Comparison of ENCODE assay signal across 9 cellular contexts in genomic region chr9:91734371-91734981, GRCh38.
DNase-seq lines count a peak whose midpoint lies in the region; ATAC-seq and TF ChIP-seq lines count a peak whose summit lies in the region.
"Had no signal": no experiment of that assay in that cellular context is flagged by ENCODE, and none has a peak within 500 bp of the region (broad histone marks: within the 10 kb centered on the region; RNA-seq: fewer than 3 reads in every experiment).

No MANE protein-coding gene starts in this region.

- H3K27me3 Mint-ChIP-seq in activated CD4-positive, alpha-beta memory T cell treated with anti-CD3 and anti-CD28 coated beads, Interleukin-2, amount 10 ng/mL, durations not matched to agents 7 days and 5 days, result peaks cover 19% of the 10 kb centered on the region
- H3K27me3 Mint-ChIP-seq: activated naive CD8-positive, alpha-beta T cell had no signal

- no peaks in the 10 kb centered on the region for H3K36me3 Mint-ChIP-seq in activated CD4-positive, alpha-beta memory T cell treated with anti-CD3 and anti-CD28 coated beads, Interleukin-2, amount 10 ng/mL, durations not matched to agents 7 days and 5 days (ENCODE audit: low read depth)
- H3K36me3 Mint-ChIP-seq: activated naive CD8-positive, alpha-beta T cell had no signal

- no peak overlapping the region for H3K23ac ChIP-seq in mesenchymal stem cell (ENCODE audit: low read length in 2 of 2)

- H3K27ac ChIP-seq in mesenchymal stem cell (ENCODE audit: low read length, poor library complexity, severe bottlenecking), result no peak overlapping the region

- H2AK5ac ChIP-seq in mesenchymal stem cell (ENCODE audit: low read length, severe bottlenecking), result no peak overlapping the region

- H2AFZ ChIP-seq in mesenchymal stem cell (ENCODE audit: low read depth, low read length), result no peak overlapping the region

- peak; percentile 97 for TF ChIP-seq CTCF in GM10266 (IDR thresholded peaks at IDR 0.05; ENCODE audit: control insufficient read depth, insufficient read depth, low read depth, missing control alignments)

- no peak overlapping the region for H3K14ac ChIP-seq in mesenchymal stem cell (ENCODE audit: low read length in 2 of 2)

- no peak overlapping the region for H3K4me2 ChIP-seq in mesenchymal stem cell (ENCODE audit: low read length, poor library complexity, severe bottlenecking)

- peaks cover 11% of the 10 kb centered on the region for H3K4me1 Mint-ChIP-seq in activated CD4-positive, alpha-beta memory T cell treated with anti-CD3 and anti-CD28 coated beads, Interleukin-2, amount 10 ng/mL, durations not matched to agents 7 days and 5 days

- WGBS in mesenchymal stem cell, result 44% methylated on average over 13 of the region's 14 CpGs

- no peak overlapping the region for H2BK15ac ChIP-seq in mesenchymal stem cell (ENCODE audit: low read depth, poor library complexity, severe bottlenecking)

- no peak overlapping the region for H3K4me3 ChIP-seq in mesenchymal stem cell (ENCODE audit: insufficient read depth in 1 of 2, low read depth in 1 of 2, low read length in 2 of 2)

- no peak overlapping the region for H4K91ac ChIP-seq in mesenchymal stem cell (ENCODE audit: low read length)

- H3K27ac Mint-ChIP-seq in activated CD4-positive, alpha-beta memory T cell treated with anti-CD3 and anti-CD28 coated beads, Interleukin-2, amount 10 ng/mL, durations not matched to agents 7 days and 5 days, result no peak overlapping the region
- H3K27ac Mint-ChIP-seq: activated naive CD8-positive, alpha-beta T cell had no signal

- H3K4me3 Mint-ChIP-seq in activated CD4-positive, alpha-beta memory T cell treated with anti-CD3 and anti-CD28 coated beads, Interleukin-2, amount 10 ng/mL, durations not matched to agents 7 days and 5 days, result no peak overlapping the region
- H3K4me3 Mint-ChIP-seq: activated naive CD8-positive, alpha-beta T cell had no signal

- POLR2A ChIA-PET in activated CD4-positive, alpha-beta memory T cell treated with anti-CD3 and anti-CD28 coated beads, Interleukin-2, amount 10 ng/mL, durations not matched to agents 7 days and 5 days (lab: Charles Lee), result no interaction called here

- peaks cover 6% of the 10 kb centered on the region for H3K4me1 ChIP-seq in mesenchymal stem cell (ENCODE audit: control insufficient read depth, insufficient read depth, low read depth, low read length)

- no peak overlapping the region for H3K4ac ChIP-seq in mesenchymal stem cell (ENCODE audit: low read depth in 1 of 2, low read length in 2 of 2)

- H3K18ac ChIP-seq in mesenchymal stem cell (ENCODE audit: low read depth in 1 of 2, low read length in 2 of 2), result no peak overlapping the region

- DNase-seq in GM10266 (ENCODE audit: extremely low spot score) (peak; percentile 84), M059J (ENCODE audit: low read depth) (peak; percentile 36), ecto neural progenitor cell (ENCODE audit: low spot score) (peak; percentile 80), mesenchymal stem cell (peak; percentile 57)
- peak; percentile 64 for DNase-seq in activated CD4-positive, alpha-beta memory T cell treated with anti-CD3 and anti-CD28 coated beads, Interleukin-2, amount 10 ng/mL, durations not matched to agents 7 days and 5 days
- DNase-seq in stimulated activated CD8-positive, alpha-beta memory T cell treated with anti-CD3 and anti-CD28 coated beads, Interleukin-4, amount 100 ng/mL, for 48 hours, result peak; percentile 86

- no peak overlapping the region for H2BK120ac ChIP-seq in mesenchymal stem cell (ENCODE audit: low read depth, low read length)

- peak overlapping the region; percentile 34 for H3K9ac ChIP-seq in mesenchymal stem cell (ENCODE audit: low read length)

- peaks cover 15 to 52% of the 10 kb centered on the region in 2 experiments for H3K36me3 ChIP-seq in mesenchymal stem cell (ENCODE audit: control insufficient read depth in 1 of 2, insufficient read depth in 2 of 2, low read depth in 1 of 2, low read length in 2 of 2)

- no peak overlapping the region for H2BK5ac ChIP-seq in mesenchymal stem cell (ENCODE audit: low read depth, low read length, poor library complexity, severe bottlenecking)

- peak overlapping the region; percentile 48 for H4K8ac ChIP-seq in mesenchymal stem cell (ENCODE audit: low read length)

- ATAC-seq in HG02973 (IDR thresholded peaks at IDR 0.05; ENCODE audit: unreplicated experiment), result no peak
- ATAC-seq in GM21526 (IDR thresholded peaks at IDR 0.05; ENCODE audit: low FRiP score, unreplicated experiment), result no peak

- CTCF ChIA-PET in activated CD4-positive, alpha-beta memory T cell treated with anti-CD3 and anti-CD28 coated beads, Interleukin-2, amount 10 ng/mL, durations not matched to agents 7 days and 5 days (lab: Charles Lee), result interaction anchor here (0.6 to 1.6 kb wide), 6 partner anchors 13 to 322 kb away, joined by 3 to 4 read pairs (median 3); no protein-coding TSS in a partner anchor

- no peaks in the 10 kb centered on the region for H3K27me3 ChIP-seq in mesenchymal stem cell (ENCODE audit: control insufficient read depth in 1 of 2, insufficient read depth in 1 of 2, low read length in 2 of 2)

- peaks cover 11% of the 10 kb centered on the region for H3K79me1 ChIP-seq in mesenchymal stem cell (replicated peaks; ENCODE audit: low read length, poor library complexity, severe bottlenecking)

- H2BK12ac ChIP-seq in mesenchymal stem cell (ENCODE audit: low read length in 2 of 2), result no peak overlapping the region

- H3K9me3 ChIP-seq in mesenchymal stem cell (ENCODE audit: control insufficient read depth, low read length), result no peaks in the 10 kb centered on the region

- no peaks in the 10 kb centered on the region for H3K9me3 Mint-ChIP-seq in activated CD4-positive, alpha-beta memory T cell treated with anti-CD3 and anti-CD28 coated beads, Interleukin-2, amount 10 ng/mL, durations not matched to agents 7 days and 5 days

Comparison
In these comparisons a context has a peak if more than half of its experiments do, and no peak if none do; other contexts are left out.
1. DNase-seq: peak in every context shown above with its lines; median percentile 86 in stimulated activated CD8-positive, alpha-beta memory T cell treated with anti-CD3 and anti-CD28 coated beads, Interleukin-4, amount 100 ng/mL, for 48 hours; 84 in GM10266; 80 in ecto neural progenitor cell; 64 in activated CD4-positive, alpha-beta memory T cell treated with anti-CD3 and anti-CD28 coated beads, Interleukin-2, amount 10 ng/mL, durations not matched to agents 7 days and 5 days; 57 in mesenchymal stem cell; 36 in M059J.